8 cellular contexts compared by ENCODE assay signal in the genomic region with DNA sequence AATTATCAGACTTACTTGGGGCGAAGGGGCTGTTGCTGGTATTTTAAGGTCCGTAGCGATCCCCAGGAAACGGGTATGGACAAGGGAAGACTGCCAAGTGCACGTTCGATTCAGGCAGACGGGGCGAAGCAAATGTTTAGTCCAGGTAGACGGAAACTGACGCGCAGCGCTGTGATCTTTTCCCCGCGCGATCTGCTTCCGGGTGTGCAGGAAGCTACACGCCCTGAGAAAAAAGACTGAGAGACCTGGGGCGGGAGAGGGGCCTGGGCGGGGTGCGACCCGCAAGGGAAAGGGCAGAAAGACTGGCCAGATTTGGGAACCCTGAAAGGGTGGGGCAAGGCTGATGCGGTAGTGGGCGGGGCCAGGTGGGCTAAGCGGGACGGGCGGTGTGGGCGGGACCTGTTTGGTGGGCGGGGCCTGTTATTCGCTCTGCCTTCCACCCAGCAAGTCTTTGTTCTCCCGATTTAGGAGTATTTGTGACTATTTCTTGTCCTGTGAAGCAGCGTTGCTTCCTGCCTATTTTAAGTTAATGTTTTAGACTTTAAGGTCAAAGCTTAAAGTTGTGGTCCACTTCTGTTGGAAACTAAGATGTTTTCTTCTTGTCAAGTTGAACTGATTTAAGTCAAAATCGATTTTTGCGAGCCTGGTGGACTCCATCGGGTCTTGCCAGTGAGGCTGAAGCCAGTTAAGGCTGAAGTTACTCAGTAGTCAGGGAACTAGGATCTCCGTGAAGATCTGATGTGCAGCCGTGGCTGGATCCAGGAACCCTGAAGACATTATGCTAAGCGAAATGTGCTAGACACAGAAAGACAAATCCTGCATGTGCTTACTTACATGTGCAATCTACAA. TPM values are rescaled to one million over a fixed set of nuclear protein-coding genes. Genes with fewer than 3 reads are reported as not detected.
DNase-seq lines count a peak whose midpoint lies in the region; ATAC-seq and TF ChIP-seq lines count a peak whose summit lies in the region.

A gene (minus strand): TSS at position 301 of the 849 bp plus-strand sequence. CDS start 3,549 bp downstream, outside the sequence.

- H3K27ac ChIP-seq in KOPT-K1 (ENCODE audit: low read depth, low read length, poor library complexity, severe bottlenecking) (peak within 1 kb of the TSS; percentile 72), RWPE2 (ENCODE audit: poor library complexity, severe bottlenecking) (peak within 1 kb of the TSS; percentile 55)

- H3K4me1 Mint-ChIP-seq in nephron progenitor cell = peaks cover 25% of the 10 kb centered on the region

- peaks cover 71% of the 10 kb centered on the region for H3K9me3 Mint-ChIP-seq in nephron progenitor cell

- H3K27me3 ChIP-seq in BE2C (no peaks in the 10 kb centered on the region), RWPE2 (ENCODE audit: insufficient read depth, poor library complexity, severe bottlenecking) (no peaks in the 10 kb centered on the region)

- peaks cover 11% of the 10 kb centered on the region for H3K27me3 Mint-ChIP-seq in nephron progenitor cell (ENCODE audit: low read depth, poor library complexity)

- H3K4me3 Mint-ChIP-seq in nephron progenitor cell = peak within 1 kb of the TSS; percentile 96

- H3K36me3 ChIP-seq in BE2C (no peaks in the 10 kb centered on the region), KOPT-K1 (ENCODE audit: insufficient read depth, low read length) (peaks cover 32% of the 10 kb centered on the region), RWPE2 (ENCODE audit: low read depth) (peaks cover 25% of the 10 kb centered on the region)

- TF ChIP-seq CTCF in BE2C (IDR thresholded peaks at IDR 0.05; ENCODE audit: low read depth, low read length) (no peak), RWPE2 (IDR thresholded peaks at IDR 0.05; ENCODE audit: poor library complexity, severe bottlenecking) (no peak), nephron progenitor cell (IDR thresholded peaks at IDR 0.05) (no peak)

- peak; percentile 62 for ATAC-seq in GM19455 (IDR thresholded peaks at IDR 0.05; ENCODE audit: unreplicated experiment)
- ATAC-seq in RWPE2 (ENCODE audit: low read depth) = peak; percentile 91
- peak; percentile 88 for ATAC-seq in stimulated activated naive CD8-positive, alpha-beta T cell treated with anti-CD3 and anti-CD28 coated beads, Interleukin-15, Interleukin-2, amounts not matched to agents 100 U/mL and 50 U/mL, for 24 hours

- no peaks in the 10 kb centered on the region for H3K9me3 ChIP-seq in BE2C
- H3K9me3 ChIP-seq in KOPT-K1 (ENCODE audit: insufficient read depth, low read length, poor library complexity, severe bottlenecking) = peaks cover 10% of the 10 kb centered on the region
- no peaks in the 10 kb centered on the region for H3K9me3 ChIP-seq in RWPE2 (ENCODE audit: severe bottlenecking)

- no peaks in the 10 kb centered on the region for H3K4me1 ChIP-seq in BE2C
- no peaks in the 10 kb centered on the region for H3K4me1 ChIP-seq in RWPE2 (ENCODE audit: insufficient read depth, poor library complexity, severe bottlenecking)

- peak; percentile 83 for DNase-seq in BE2C
- DNase-seq in RWPE2 (ENCODE audit: low spot score) = peak; percentile 89
- DNase-seq in activated T-helper 9 cell treated with anti-CD3 and anti-CD28 coated beads, Interleukin-2, amount 50 U/mL, for 16 hours (ENCODE audit: low read depth) = peak; percentile 83
- DNase-seq in fibroblast of the conjunctiva (ENCODE audit: low read depth) = peak; percentile 50
- peak; percentile 88 for DNase-seq in nephron progenitor cell
- peak; percentile 93 for DNase-seq in stimulated activated naive CD8-positive, alpha-beta T cell treated with anti-CD3 and anti-CD28 coated beads, Interleukin-15, Interleukin-2, amounts not matched to agents 100 U/mL and 50 U/mL, for 24 hours

- no peak within 1 kb of the TSS for H3K27ac Mint-ChIP-seq in nephron progenitor cell

- H3K4me3 ChIP-seq in BE2C (ENCODE audit: low read depth, low read length) (peak within 1 kb of the TSS; percentile 91), RWPE2 (ENCODE audit: severe bottlenecking) (peak within 1 kb of the TSS; percentile 75)

- H3K36me3 Mint-ChIP-seq in nephron progenitor cell (ENCODE audit: low read depth) = peaks cover 54% of the 10 kb centered on the region

RNA-seq across cellular contexts. Expression of the gene that starts here (rescaled TPM):
- 2.4 TPM for polyA plus RNA-seq in BE2C (2012; ENCODE audit: insufficient read depth, insufficient read length, low read depth)

Comparison
In these comparisons a context has a peak if more than half of its experiments do, and no peak if none do; other contexts are left out.
1. Peak in every context shown above with its lines: DNase-seq, ATAC-seq, H3K4me3 ChIP-seq and H3K27ac ChIP-seq.